Comparison of ENCODE assay signal across 8 cellular contexts in genomic region chr10:119080521-119081259, GRCh38. TPM values are rescaled to one million over a fixed set of nuclear protein-coding genes. Genes with fewer than 3 reads are reported as not detected.
DNase-seq lines count a peak whose midpoint lies in the region; TF ChIP-seq lines count a peak whose summit lies in the region.

TSS of gene EIF3A (minus strand) at chr10:119080817. CDS start at chr10:119080676, 141 bp downstream.

- peak within 1 kb of the TSS; percentile 89 for H3K9ac ChIP-seq in ES-I3 (ENCODE audit: low read depth, low read length)

- peak within 1 kb of the TSS; percentile 89 for H2AFZ ChIP-seq in neuron (ENCODE audit: low read depth, low read length)

- no peaks in the 10 kb centered on the region for H3K9me3 ChIP-seq in ES-I3 (ENCODE audit: control insufficient read depth, insufficient read depth, low read length)
- H3K9me3 ChIP-seq in SJCRH30 (replicated peaks): no peaks in the 10 kb centered on the region
- peaks cover 2% of the 10 kb centered on the region for H3K9me3 ChIP-seq in neuron (ENCODE audit: low read length)

- peak within 1 kb of the TSS; percentile 94 for H3K27ac ChIP-seq in SJCRH30

- no peak for TF ChIP-seq CTCF in LNCaP clone FGC (IDR thresholded peaks at IDR 0.05; ENCODE audit: control insufficient read depth, extremely low read depth, insufficient read depth)

- H3K4me1 ChIP-seq in ES-I3 (ENCODE audit: insufficient read depth, low read length) (no peaks in the 10 kb centered on the region), SJCRH30 (0 out of 2 replicates have a peak, but pooled peaks cover 2% of the 10 kb centered on the region), neuron (ENCODE audit: insufficient read depth, low read length) (peaks cover 11% of the 10 kb centered on the region)

- no peaks in the 10 kb centered on the region for H3K27me3 ChIP-seq in SJCRH30
- H3K27me3 ChIP-seq in neuron (ENCODE audit: insufficient read depth, low read length): no peaks in the 10 kb centered on the region

- peak; percentile 83 for DNase-seq in GOT3 (lab: John Stamatoyannopoulos, UW)
- DNase-seq in LNCaP clone FGC (ENCODE audit: low read depth): peak; percentile 77
- peak; percentile 91 to 92 for DNase-seq in SJCRH30
- peak; percentile 75 to 89 (median 81) for DNase-seq in activated naive CD4-positive, alpha-beta T cell (lab: John Stamatoyannopoulos, UW)
- DNase-seq in foreskin melanocyte: peak; percentile 88
- DNase-seq in stromal cell of bone marrow (ENCODE audit: low read depth): peak; percentile 81

- no peaks in the 10 kb centered on the region for H3K36me3 ChIP-seq in ES-I3 (ENCODE audit: insufficient read depth, low read length)
- H3K36me3 ChIP-seq in SJCRH30: peaks cover 26% of the 10 kb centered on the region
- peaks cover 7% of the 10 kb centered on the region for H3K36me3 ChIP-seq in neuron (ENCODE audit: insufficient read depth, low read length)

- peak within 1 kb of the TSS; percentile 73 for H3K4me3 ChIP-seq in LNCaP clone FGC (ENCODE audit: low read depth, low read length)
- H3K4me3 ChIP-seq in SJCRH30: peak within 1 kb of the TSS; percentile 94
- H3K4me3 ChIP-seq in neuron (ENCODE audit: low read length): peak within 1 kb of the TSS; percentile 98

RNA-seq across cellular contexts. Expression of gene EIF3A, which starts in this region (rescaled TPM):
- total RNA-seq in SJCRH30 (2014; rRNA removed; shearing (Covaris generic)): 170 and 192 TPM in 2 replicates

Comparison
In these comparisons a context has a peak if more than half of its experiments do, and no peak if none do; other contexts are left out.
1. Peak in every context shown above with its lines: DNase-seq, H3K4me3 ChIP-seq and H3K27ac ChIP-seq.